8 cellular contexts compared by ENCODE assay signal in genomic region chr17:81489012-81489968, GRCh38. TPM values are rescaled to one million over a fixed set of nuclear protein-coding genes. Genes with fewer than 3 reads are reported as not detected.
DNase-seq lines count a peak whose midpoint lies in the region; ATAC-seq and TF ChIP-seq lines count a peak whose summit lies in the region.

No MANE protein-coding gene starts in this region.

- H3K27me3 Mint-ChIP-seq in type B pancreatic cell: peaks cover 13% of the 10 kb centered on the region

- no peak for TF ChIP-seq CTCF in type B pancreatic cell (conservative IDR thresholded peaks at IDR 0.05)

- H3K4me3 Mint-ChIP-seq in type B pancreatic cell: peak overlapping the region; percentile 82

- H3K36me3 Mint-ChIP-seq in type B pancreatic cell: no peaks in the 10 kb centered on the region

- no peaks in the 10 kb centered on the region for H3K9me3 Mint-ChIP-seq in type B pancreatic cell

- intact Hi-C loops in left ventricle myocardium superior (cut with micrococcal nuclease) (no loop called here), Right ventricle myocardium superior (cut with DNase I) (no loop called here), cardiac septum (cut with DNase I) (no loop called here)

- H3K4me1 Mint-ChIP-seq in type B pancreatic cell (ENCODE audit: unreplicated experiment): peaks cover 31% of the 10 kb centered on the region

- peak overlapping the region; percentile 70 for H3K27ac Mint-ChIP-seq in type B pancreatic cell

- no peak for ATAC-seq in left ventricle myocardium superior
- no peak for ATAC-seq in Right ventricle myocardium superior (ENCODE audit: poor library complexity)
- no peak for ATAC-seq in GM19023 (IDR thresholded peaks at IDR 0.05; ENCODE audit: unreplicated experiment)
- no peak for ATAC-seq in GM21529 (IDR thresholded peaks at IDR 0.05; ENCODE audit: unreplicated experiment)

- DNase-seq in left ventricle myocardium superior (peak; percentile 26), Right ventricle myocardium superior (no peak), NCI-H69 (lab: John Stamatoyannopoulos, UW) (peak; percentile 60), hepatic stellate cell (ENCODE audit: low spot score) (peak; percentile 63), type B pancreatic cell (ENCODE audit: extremely low spot score, unreplicated experiment) (no peak), cardiac septum (ENCODE audit: low spot score) (no peak)

RNA-seq across cellular contexts. Expression of gene ACTG1, which starts 23.3 kb away (rescaled TPM):
- total RNA-seq in left ventricle myocardium superior (357 TPM), Right ventricle myocardium superior (369 TPM), type B pancreatic cell (ENCODE audit: low replicate concordance) (3,089 and 3,451 TPM in 2 replicates), cardiac septum (634 TPM)

RNA-seq across cellular contexts. Expression of gene FSCN2, which starts 38.9 kb away (rescaled TPM):
- 0.50 TPM for total RNA-seq in left ventricle myocardium superior
- 0.19 TPM for total RNA-seq in Right ventricle myocardium superior
- 3.6 and 3.8 TPM in 2 replicates for total RNA-seq in type B pancreatic cell (ENCODE audit: low replicate concordance)
- total RNA-seq in cardiac septum: 1.1 TPM

Comparison
In these comparisons a context has a peak if more than half of its experiments do, and no peak if none do; other contexts are left out.
1. DNase-seq: peak in left ventricle myocardium superior (single experiment), NCI-H69 (single experiment) and hepatic stellate cell (single experiment); none in Right ventricle myocardium superior (single experiment), type B pancreatic cell (single experiment) and cardiac septum (single experiment).